ENCODE assay signal across 1 cellular context in the genomic region with DNA sequence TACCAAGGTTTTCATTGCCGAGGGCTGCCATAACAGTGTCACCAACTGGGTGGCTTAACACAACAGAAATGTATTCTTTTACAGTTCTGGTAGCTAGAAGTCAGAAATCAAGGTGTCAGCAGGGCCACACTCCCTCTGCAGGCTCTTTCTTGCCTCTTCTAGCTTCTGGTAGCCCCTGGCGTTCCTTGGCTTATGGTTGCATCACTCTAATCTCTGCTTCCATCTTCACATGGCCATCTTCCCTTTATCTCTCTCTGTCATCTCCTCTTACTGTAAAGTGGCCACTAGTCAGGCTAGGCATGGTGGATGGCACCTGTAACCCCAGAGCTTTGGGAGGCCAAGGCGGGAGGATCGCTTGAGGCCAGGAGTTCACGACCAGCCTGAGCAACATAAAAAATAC.
TF ChIP-seq lines count a peak whose summit lies in the region.

No MANE protein-coding gene starts in this region.

TF ChIP-seq in K562, 482 proteins besides CTCF, POLR2A, EP300 and RAD21 (continues in another document):
- peak; percentile 52 for TF ChIP-seq CEBPB (tag; IDR thresholded peaks at IDR 0.05)
- no peak for TF ChIP-seq SMARCA4 (IDR thresholded peaks at IDR 0.05)
- TF ChIP-seq, protein P1, sequence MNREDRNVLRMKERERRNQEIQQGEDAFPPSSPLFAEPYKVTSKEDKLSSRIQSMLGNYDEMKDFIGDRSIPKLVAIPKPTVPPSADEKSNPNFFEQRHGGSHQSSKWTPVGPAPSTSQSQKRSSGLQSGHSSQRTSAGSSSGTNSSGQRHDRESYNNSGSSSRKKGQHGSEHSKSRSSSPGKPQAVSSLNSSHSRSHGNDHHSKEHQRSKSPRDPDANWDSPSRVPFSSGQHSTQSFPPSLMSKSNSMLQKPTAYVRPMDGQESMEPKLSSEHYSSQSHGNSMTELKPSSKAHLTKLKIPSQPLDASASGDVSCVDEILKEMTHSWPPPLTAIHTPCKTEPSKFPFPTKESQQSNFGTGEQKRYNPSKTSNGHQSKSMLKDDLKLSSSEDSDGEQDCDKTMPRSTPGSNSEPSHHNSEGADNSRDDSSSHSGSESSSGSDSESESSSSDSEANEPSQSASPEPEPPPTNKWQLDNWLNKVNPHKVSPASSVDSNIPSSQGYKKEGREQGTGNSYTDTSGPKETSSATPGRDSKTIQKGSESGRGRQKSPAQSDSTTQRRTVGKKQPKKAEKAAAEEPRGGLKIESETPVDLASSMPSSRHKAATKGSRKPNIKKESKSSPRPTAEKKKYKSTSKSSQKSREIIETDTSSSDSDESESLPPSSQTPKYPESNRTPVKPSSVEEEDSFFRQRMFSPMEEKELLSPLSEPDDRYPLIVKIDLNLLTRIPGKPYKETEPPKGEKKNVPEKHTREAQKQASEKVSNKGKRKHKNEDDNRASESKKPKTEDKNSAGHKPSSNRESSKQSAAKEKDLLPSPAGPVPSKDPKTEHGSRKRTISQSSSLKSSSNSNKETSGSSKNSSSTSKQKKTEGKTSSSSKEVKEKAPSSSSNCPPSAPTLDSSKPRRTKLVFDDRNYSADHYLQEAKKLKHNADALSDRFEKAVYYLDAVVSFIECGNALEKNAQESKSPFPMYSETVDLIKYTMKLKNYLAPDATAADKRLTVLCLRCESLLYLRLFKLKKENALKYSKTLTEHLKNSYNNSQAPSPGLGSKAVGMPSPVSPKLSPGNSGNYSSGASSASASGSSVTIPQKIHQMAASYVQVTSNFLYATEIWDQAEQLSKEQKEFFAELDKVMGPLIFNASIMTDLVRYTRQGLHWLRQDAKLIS (CRISPR knock-in tag; IDR thresholded peaks at IDR 0.05) = no peak
- TF ChIP-seq, protein P2, sequence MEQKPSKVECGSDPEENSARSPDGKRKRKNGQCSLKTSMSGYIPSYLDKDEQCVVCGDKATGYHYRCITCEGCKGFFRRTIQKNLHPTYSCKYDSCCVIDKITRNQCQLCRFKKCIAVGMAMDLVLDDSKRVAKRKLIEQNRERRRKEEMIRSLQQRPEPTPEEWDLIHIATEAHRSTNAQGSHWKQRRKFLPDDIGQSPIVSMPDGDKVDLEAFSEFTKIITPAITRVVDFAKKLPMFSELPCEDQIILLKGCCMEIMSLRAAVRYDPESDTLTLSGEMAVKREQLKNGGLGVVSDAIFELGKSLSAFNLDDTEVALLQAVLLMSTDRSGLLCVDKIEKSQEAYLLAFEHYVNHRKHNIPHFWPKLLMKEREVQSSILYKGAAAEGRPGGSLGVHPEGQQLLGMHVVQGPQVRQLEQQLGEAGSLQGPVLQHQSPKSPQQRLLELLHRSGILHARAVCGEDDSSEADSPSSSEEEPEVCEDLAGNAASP (IDR thresholded peaks at IDR 0.05) = no peak
- TF ChIP-seq BRD4 (IDR thresholded peaks at IDR 0.05) = no peak
- TF ChIP-seq, protein P3, sequence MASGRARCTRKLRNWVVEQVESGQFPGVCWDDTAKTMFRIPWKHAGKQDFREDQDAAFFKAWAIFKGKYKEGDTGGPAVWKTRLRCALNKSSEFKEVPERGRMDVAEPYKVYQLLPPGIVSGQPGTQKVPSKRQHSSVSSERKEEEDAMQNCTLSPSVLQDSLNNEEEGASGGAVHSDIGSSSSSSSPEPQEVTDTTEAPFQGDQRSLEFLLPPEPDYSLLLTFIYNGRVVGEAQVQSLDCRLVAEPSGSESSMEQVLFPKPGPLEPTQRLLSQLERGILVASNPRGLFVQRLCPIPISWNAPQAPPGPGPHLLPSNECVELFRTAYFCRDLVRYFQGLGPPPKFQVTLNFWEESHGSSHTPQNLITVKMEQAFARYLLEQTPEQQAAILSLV (tag; IDR thresholded peaks at IDR 0.05) = 0 out of 2 replicates have a peak, but pooled peaks have one; percentile 11
- no peak for TF ChIP-seq NCOA2 (IDR thresholded peaks at IDR 0.05; ENCODE audit: partially characterized antibody in 2 of 2)
- TF ChIP-seq ZNF75A (CRISPR knock-in tag; IDR thresholded peaks at IDR 0.05) = no peak
- no peak for TF ChIP-seq RHOXF2B (CRISPR knock-in tag; conservative IDR thresholded peaks at IDR 0.05)
- TF ChIP-seq ATF3 (IDR thresholded peaks at IDR 0.05) = peak; percentile 78
- no peak for TF ChIP-seq ATF3 (CRISPR knock-in tag; conservative IDR thresholded peaks at IDR 0.05)
- TF ChIP-seq CBFA2T2 (conservative IDR thresholded peaks at IDR 0.05) = no peak
- no peak for TF ChIP-seq MAFF (IDR thresholded peaks at IDR 0.05; ENCODE audit: low read length)
- no peak for TF ChIP-seq GTF3C2 (IDR thresholded peaks at IDR 0.05; ENCODE audit: borderline replicate concordance, extremely low read depth, insufficient read length)
- TF ChIP-seq ZNF511 (CRISPR knock-in tag; IDR thresholded peaks at IDR 0.05) = no peak
- TF ChIP-seq SMARCE1 (IDR thresholded peaks at IDR 0.05) = no peak
- no peak for TF ChIP-seq POLR2G (IDR thresholded peaks at IDR 0.05; ENCODE audit: low read depth, low read length)
- TF ChIP-seq, protein P4, sequence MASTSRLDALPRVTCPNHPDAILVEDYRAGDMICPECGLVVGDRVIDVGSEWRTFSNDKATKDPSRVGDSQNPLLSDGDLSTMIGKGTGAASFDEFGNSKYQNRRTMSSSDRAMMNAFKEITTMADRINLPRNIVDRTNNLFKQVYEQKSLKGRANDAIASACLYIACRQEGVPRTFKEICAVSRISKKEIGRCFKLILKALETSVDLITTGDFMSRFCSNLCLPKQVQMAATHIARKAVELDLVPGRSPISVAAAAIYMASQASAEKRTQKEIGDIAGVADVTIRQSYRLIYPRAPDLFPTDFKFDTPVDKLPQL (IDR thresholded peaks at IDR 0.05; ENCODE audit: extremely low read depth, insufficient read length) = no peak
- TF ChIP-seq ZNF785 (CRISPR knock-in tag; IDR thresholded peaks at IDR 0.05) = no peak
- no peak for TF ChIP-seq PBX2 (CRISPR knock-in tag; IDR thresholded peaks at IDR 0.05; ENCODE audit: low read depth)
- TF ChIP-seq PBX2 (tag; conservative IDR thresholded peaks at IDR 0.05; ENCODE audit: low read depth) = no peak
- no peak for TF ChIP-seq HNRNPLL (IDR thresholded peaks at IDR 0.05; ENCODE audit: low read depth, low read length, poor library complexity, severe bottlenecking)
- TF ChIP-seq E2F1 (CRISPR knock-in tag; IDR thresholded peaks at IDR 0.05) = no peak
- 0 out of 2 replicates have a peak, but pooled peaks have one; percentile 39 for TF ChIP-seq GATA2 (CRISPR knock-in tag; IDR thresholded peaks at IDR 0.05)
- peak; percentile 46; the same call in 1 of the 2 replicates for TF ChIP-seq DPF2 (IDR thresholded peaks at IDR 0.05)
- 0 out of 2 replicates have a peak, but pooled peaks have one; percentile 30 for TF ChIP-seq HDAC2 (IDR thresholded peaks at IDR 0.05)
- 0 out of 2 replicates have a peak, but pooled peaks have one; percentile 20 for TF ChIP-seq BCOR (IDR thresholded peaks at IDR 0.05)
- no peak for TF ChIP-seq YBX1 (IDR thresholded peaks at IDR 0.05)
- no peak for TF ChIP-seq NFIC (IDR thresholded peaks at IDR 0.05)
- TF ChIP-seq COPS2 (conservative IDR thresholded peaks at IDR 0.05) = no peak
- no peak for TF ChIP-seq ZNF589 (CRISPR knock-in tag; IDR thresholded peaks at IDR 0.05; ENCODE audit: low read depth)
- no peak for TF ChIP-seq ZNF124 (CRISPR knock-in tag; IDR thresholded peaks at IDR 0.05)
- TF ChIP-seq ZNF253 (CRISPR knock-in tag; conservative IDR thresholded peaks at IDR 0.05) = no peak
- TF ChIP-seq ARID1B (IDR thresholded peaks at IDR 0.05) = 0 out of 2 replicates have a peak, but pooled peaks have one; percentile 36
